ENCODE assay signal across 10 cellular contexts in genomic region chr15:42735382-42736165, GRCh38. TPM values are rescaled to one million over a fixed set of nuclear protein-coding genes. Genes with fewer than 3 reads are reported as not detected.
A peak's percentile ranks its signal among the peaks of the same experiment; 100 is the strongest.
DNase-seq lines count a peak whose midpoint lies in the region; ATAC-seq and TF ChIP-seq lines count a peak whose summit lies in the region.
"Had no signal": no experiment of that assay in that cellular context is flagged by ENCODE, and none has a peak within 500 bp of the region (broad histone marks: within the 10 kb centered on the region; RNA-seq: fewer than 3 reads in every experiment).

No MANE protein-coding gene starts in this region.

- 85 to 89% methylated on average over 19 of the region's 19 CpGs for WGBS in ectodermal cell, 2 experiments

- H3K27me3 ChIP-seq in BLaER1 (no peaks in the 10 kb centered on the region), Loucy (ENCODE audit: insufficient read depth, low read length, poor library complexity, severe bottlenecking) (no peaks in the 10 kb centered on the region), ectodermal cell (ENCODE audit: control insufficient read depth, insufficient read depth, low read length, poor library complexity, severe bottlenecking) (peaks cover 6% of the 10 kb centered on the region)

- no peaks in the 10 kb centered on the region for H3K9me3 Mint-ChIP-seq in nephron

- TF ChIP-seq CTCF in Loucy (conservative IDR thresholded peaks at IDR 0.05; ENCODE audit: low read length) (no peak), nephron (IDR thresholded peaks at IDR 0.05; ENCODE audit: unreplicated experiment in 3 of 3) (no peak)

- H3K4me1 ChIP-seq in BLaER1 (peaks cover 47% of the 10 kb centered on the region), Loucy (ENCODE audit: insufficient read depth, low read length, poor library complexity, severe bottlenecking) (peaks cover 21% of the 10 kb centered on the region), ectodermal cell (ENCODE audit: control insufficient read depth, insufficient read depth, low read length) (peaks cover 10% of the 10 kb centered on the region)

- no peak for TF ChIP-seq POLR2A in GM18505 (IDR thresholded peaks at IDR 0.05; ENCODE audit: borderline replicate concordance, extremely low read depth, insufficient read depth, insufficient read length)

- H3K27ac ChIP-seq in BLaER1 (peak overlapping the region; percentile 91; the same call in 1 of the 2 replicates), ectodermal cell (ENCODE audit: insufficient read depth, low read depth, low read length, poor library complexity, severe bottlenecking) (no peak overlapping the region)

- DNase-seq in NCI-H1930 (lab: John Stamatoyannopoulos, UW) (no peak), SHP77 treated with DMSO at 0.1 percent for 48 hours (lab: John Stamatoyannopoulos, UW) (no peak)
- DNase-seq: activated gamma-delta T cell treated with Interleukin-2 at 50 U/mL for 16 hours, NCI-H1436 treated with DMSO at 0.1 percent for 48 hours had no signal

- H3F3A ChIP-seq in Loucy (ENCODE audit: low read depth) = no peaks in the 10 kb centered on the region

- peaks cover 42% of the 10 kb centered on the region for H3K4me1 Mint-ChIP-seq in nephron

- peak overlapping the region; percentile 94 for H3K9ac ChIP-seq in BLaER1
- H3K9ac ChIP-seq in Loucy (ENCODE audit: low read depth, low read length, poor library complexity, severe bottlenecking) = peak overlapping the region; percentile 89

- H2AFZ ChIP-seq in Loucy (ENCODE audit: low read length) = no peak overlapping the region

- H3K4me2 ChIP-seq in BLaER1 (peak overlapping the region; percentile 97), Loucy (ENCODE audit: low read depth, low read length, poor library complexity, severe bottlenecking) (peak overlapping the region; percentile 97)

- H3K36me3 ChIP-seq in BLaER1 = peaks cover 52% of the 10 kb centered on the region
- peaks cover 16% of the 10 kb centered on the region; the same call in 1 of the 2 replicates for H3K36me3 ChIP-seq in Loucy (ENCODE audit: insufficient read depth, low read length)
- H3K36me3 ChIP-seq in ectodermal cell (ENCODE audit: control insufficient read depth, insufficient read depth, low read length) = peaks cover 28% of the 10 kb centered on the region

- no peaks in the 10 kb centered on the region for H3K9me2 ChIP-seq in Loucy (replicated peaks; ENCODE audit: low read depth, low read length)

- ATAC-seq in GM21381 (IDR thresholded peaks at IDR 0.05; ENCODE audit: unreplicated experiment) (no peak), GM18505 (IDR thresholded peaks at IDR 0.05; ENCODE audit: unreplicated experiment) (no peak)

- H3K36me3 Mint-ChIP-seq in nephron (ENCODE audit: low read depth) = peaks cover 37% of the 10 kb centered on the region

- H3K79me2 ChIP-seq in Loucy (ENCODE audit: insufficient read depth, low read length) = peaks cover 37% of the 10 kb centered on the region

- no peaks in the 10 kb centered on the region for H3K9me3 ChIP-seq in BLaER1
- no peaks in the 10 kb centered on the region for H3K9me3 ChIP-seq in Loucy (ENCODE audit: insufficient read depth, low read depth, low read length)
- no peaks in the 10 kb centered on the region for H3K9me3 ChIP-seq in ectodermal cell (ENCODE audit: control insufficient read depth, low read length)

- H4K20me1 ChIP-seq in BLaER1 (peaks cover 52% of the 10 kb centered on the region), Loucy (ENCODE audit: insufficient read depth, low read length, poor library complexity, severe bottlenecking) (peaks cover 23% of the 10 kb centered on the region)

- H3K4me3 ChIP-seq in BLaER1 (peak overlapping the region; percentile 94), Loucy (ENCODE audit: low read length, poor library complexity, severe bottlenecking) (peak overlapping the region; percentile 89), ectodermal cell (ENCODE audit: insufficient read depth, low read depth, low read length) (peak overlapping the region; percentile 93)

- peak overlapping the region; percentile 86 to 92 (median 91) for H3K4me3 Mint-ChIP-seq in nephron

- H3K27ac Mint-ChIP-seq in nephron = peak overlapping the region; percentile 67 to 84 (median 78)

- H3K27me3 Mint-ChIP-seq in nephron (ENCODE audit: low read depth) = no peaks in the 10 kb centered on the region

RNA-seq across cellular contexts. Expression of gene CDAN1, which starts 1.4 kb away (rescaled TPM):
- 14.2 TPM for polyA plus RNA-seq in ectodermal cell (2013, experiment 1 of 4)
- 17.6 TPM for polyA plus RNA-seq in ectodermal cell (2013, experiment 2 of 4)
- 14.6 TPM for polyA plus RNA-seq in ectodermal cell (2013, experiment 3 of 4)
- polyA plus RNA-seq in ectodermal cell (2013, experiment 4 of 4) = 15.7 TPM
